ENCODE assay signal across 24 cellular contexts in genomic region chr5:13945271-13945670, GRCh38. TPM values are rescaled to one million over a fixed set of nuclear protein-coding genes. Genes with fewer than 3 reads are reported as not detected.
DNase-seq lines count a peak whose midpoint lies in the region; ATAC-seq, FAIRE-seq and TF ChIP-seq lines count a peak whose summit lies in the region.
"Had no signal": no experiment of that assay in that cellular context is flagged by ENCODE, and none has a peak within 500 bp of the region (broad histone marks: within the 10 kb centered on the region; RNA-seq: fewer than 3 reads in every experiment).

No MANE protein-coding gene starts in this region.

- no peaks in the 10 kb centered on the region for H3K27me3 Mint-ChIP-seq in MCF 10A (ENCODE audit: insufficient read depth, unreplicated experiment)
- H3K27me3 Mint-ChIP-seq: CD4-positive, alpha-beta T cell had no signal

- H3K27ac Mint-ChIP-seq in MCF 10A (ENCODE audit: low read depth, unreplicated experiment) = no peak overlapping the region
- H3K27ac Mint-ChIP-seq: CD4-positive, alpha-beta T cell had no signal

- DNase-seq in mammary epithelial cell (no peak), MCF 10A (ENCODE audit: unreplicated experiment) (no peak), NCI-H446 treated with DMSO at 0.1 percent for 48 hours (lab: John Stamatoyannopoulos, UW) (peak; percentile 67), cerebellar cortex (ENCODE audit: low spot score) (peak; percentile 10), frontal cortex (ENCODE audit: low spot score in 2 of 2) (no peak), germinal center (ENCODE audit: low spot score) (no peak)
- DNase-seq: CD4-positive, alpha-beta T cell; DMS53; H7; KG1; NCI-H1092 treated with DMSO at 0.1 percent for 48 hours; NCI-H1436; NCI-H187; NCI-H345; NCI-H524; NCI-H82; SHP77 treated with DMSO at 0.1 percent for 48 hours had no signal

- FAIRE-seq in frontal cortex (lab: Jason Lieb, UNC) = no peak
- FAIRE-seq: GM18507 had no signal

- H3K9ac ChIP-seq in mammary epithelial cell (ENCODE audit: insufficient read depth, low read length) = no peak overlapping the region
- H3K9ac ChIP-seq: BLaER1, GM23248 had no signal

- no peaks in the 10 kb centered on the region for H3K36me3 Mint-ChIP-seq in MCF 10A (ENCODE audit: insufficient read depth, unreplicated experiment)

- no peaks in the 10 kb centered on the region for H3K9me3 Mint-ChIP-seq in MCF 10A (ENCODE audit: unreplicated experiment)

- no peaks in the 10 kb centered on the region for H3K36me3 ChIP-seq in mammary epithelial cell (ENCODE audit: insufficient read depth, low read length)
- H3K36me3 ChIP-seq: BLaER1 had no signal

- BruUV-seq in mammary epithelial cell (replicated peaks; lab: Mats Ljungman, UMichigan) = TSS peak; percentile 76
- BruUV-seq in MCF 10A (replicated peaks; lab: Mats Ljungman, UMichigan) = no TSS peak

- H3K27ac ChIP-seq in mammary epithelial cell (ENCODE audit: insufficient read depth, low read depth, low read length) = no peak overlapping the region
- H3K27ac ChIP-seq: BLaER1, RWPE1, SK-N-MC had no signal

- no peaks in the 10 kb centered on the region for H3K4me1 Mint-ChIP-seq in MCF 10A (ENCODE audit: insufficient read depth, unreplicated experiment)

- dilution Hi-C loops in mammary epithelial cell (cut with HindIII; ENCODE audit: low sequenced_read_pairs) = no loop called here

- no peak overlapping the region for H3K4me3 Mint-ChIP-seq in MCF 10A (ENCODE audit: unreplicated experiment)
- H3K4me3 Mint-ChIP-seq: CD4-positive, alpha-beta T cell had no signal

- in situ Hi-C loops in mammary epithelial cell (cut with MboI; ENCODE audit: low sequenced_read_pairs in 2 of 2) = loop anchor here in 1 of 2 donors (25.0 kb wide), 1 partner anchor 458 kb away; no protein-coding TSS in a partner anchor

- no peak overlapping the region for H3K4me3 ChIP-seq in mammary epithelial cell (replicated peaks in 1 of 3; ENCODE audit: insufficient read depth in 1 of 3, low read depth in 2 of 3, low read length in 3 of 3)
- H3K4me3 ChIP-seq: BLaER1, GM23248 had no signal

- H3K27me3 ChIP-seq in mammary epithelial cell (ENCODE audit: insufficient read depth, low read length) = no peaks in the 10 kb centered on the region
- H3K27me3 ChIP-seq: BLaER1 had no signal

- H3K4me2 ChIP-seq in mammary epithelial cell (ENCODE audit: insufficient read depth, low read depth, low read length) = no peak overlapping the region
- H3K4me2 ChIP-seq: BLaER1 had no signal

- CTCF ChIA-PET in mammary epithelial cell (lab: Charles Lee; ENCODE audit: low non-redundant PET) (no interaction called here), MCF 10A (lab: Yijun Ruan, JAX) (interaction anchor here (0.6 kb wide), 1 partner anchor 699 kb away, joined by 3 read pairs; no protein-coding TSS in a partner anchor)

- H3K9me3 ChIP-seq in mammary epithelial cell (replicated peaks; ENCODE audit: insufficient read depth, low read length) = no peaks in the 10 kb centered on the region
- H3K9me3 ChIP-seq: BLaER1 had no signal

- POLR2A ChIA-PET in MCF 10A (lab: Yijun Ruan, JAX) = no interaction called here

- H3K4me1 ChIP-seq in mammary epithelial cell (ENCODE audit: insufficient read depth, low read length) = peaks cover 23% of the 10 kb centered on the region
- H3K4me1 ChIP-seq: BLaER1 had no signal

- H3K79me2 ChIP-seq in mammary epithelial cell (ENCODE audit: insufficient read depth, low read length) = no peaks in the 10 kb centered on the region

- no peaks in the 10 kb centered on the region for H4K20me1 ChIP-seq in mammary epithelial cell (ENCODE audit: insufficient read depth, low read length)
- H4K20me1 ChIP-seq: BLaER1 had no signal

- WGBS in mammary epithelial cell (ENCODE audit: low coverage, missing lambda C conversion rate) = 94% methylated on average over 3 of the region's 3 CpGs

- no peak for ATAC-seq in HG03457 (IDR thresholded peaks at IDR 0.05; ENCODE audit: unreplicated experiment)
- no peak for ATAC-seq in GM21528 (IDR thresholded peaks at IDR 0.05; ENCODE audit: low FRiP score, unreplicated experiment)

- TF ChIP-seq CTCF in mammary epithelial cell (conservative IDR thresholded peaks at IDR 0.05 in 1 of 2, IDR thresholded peaks at IDR 0.05 in 1 of 2; ENCODE audit: extremely low read depth in 1 of 2, insufficient read depth in 1 of 2, low read depth in 1 of 2, low read length in 2 of 2) = no peak
- no peak for TF ChIP-seq CTCF in MCF 10A (IDR thresholded peaks at IDR 0.05; ENCODE audit: unreplicated experiment)

- H2AFZ ChIP-seq in mammary epithelial cell (ENCODE audit: low read depth, low read length) = no peak overlapping the region

- intact Hi-C loops in mammary epithelial cell (cut with micrococcal nuclease) (no loop called here), MCF 10A (cut with micrococcal nuclease) (no loop called here)

RNA-seq across cellular contexts. Expression of gene DNAH5, which starts 0.8 kb away (rescaled TPM):
- total RNA-seq in mammary epithelial cell = 1 to 10 TPM; 1.5 to 2.1 TPM
- polyA plus RNA-seq in mammary epithelial cell = 0.67 TPM
- 2.0 TPM for polyA minus RNA-seq in mammary epithelial cell
- 0.05 and 0.07 TPM in 2 replicates for total RNA-seq in MCF 10A (2022)
- total RNA-seq in frontal cortex = 3.7 TPM
- total RNA-seq: CD4-positive, alpha-beta T cell had no signal

Comparison
In these comparisons a context has a peak if more than half of its experiments do, and no peak if none do; other contexts are left out.
1. DNase-seq: peak in NCI-H446 treated with DMSO at 0.1 percent for 48 hours (single experiment) and cerebellar cortex (single experiment); none in mammary epithelial cell (single experiment), MCF 10A (single experiment), frontal cortex (0 of 2) and germinal center (single experiment).